In the genomic region with DNA sequence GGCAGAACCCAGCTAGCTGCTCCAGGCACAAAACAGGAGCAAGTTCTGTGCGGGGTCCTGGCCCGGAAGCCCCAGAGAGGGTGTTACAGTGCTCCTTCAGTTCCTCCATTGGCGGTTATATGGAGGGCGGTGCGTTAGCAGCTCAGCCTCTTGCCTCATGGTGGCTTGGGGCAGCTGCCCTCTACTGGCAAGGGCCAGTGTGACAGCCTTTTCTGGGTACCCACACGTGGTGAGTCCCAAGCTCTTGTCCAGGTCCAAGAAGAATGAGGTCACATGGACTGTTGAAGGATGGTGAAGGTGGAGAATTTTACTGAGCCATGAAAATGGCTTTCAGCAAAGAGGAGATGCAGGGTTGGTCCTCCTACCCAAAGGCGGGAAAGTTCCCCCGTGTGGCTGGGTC, we compare ENCODE assay signal across 10 cellular contexts.
DNase-seq lines count a peak whose midpoint lies in the region; ATAC-seq and TF ChIP-seq lines count a peak whose summit lies in the region.
"Had no signal": no experiment of that assay in that cellular context is flagged by ENCODE, and none has a peak within 500 bp of the region (broad histone marks: within the 10 kb centered on the region; RNA-seq: fewer than 3 reads in every experiment).

No MANE protein-coding gene starts in this region.

- H3K4me3 Mint-ChIP-seq in glutamatergic neuron (ENCODE audit: unreplicated experiment), result no peak overlapping the region

- peak; percentile 23 for TF ChIP-seq CTCF in cardiac muscle cell (IDR thresholded peaks at IDR 0.05; ENCODE audit: low read depth, low read length)
- TF ChIP-seq CTCF in Panc1 (IDR thresholded peaks at IDR 0.05), result peak; percentile 69
- TF ChIP-seq CTCF in glutamatergic neuron (IDR thresholded peaks at IDR 0.05; ENCODE audit: partially characterized antibody, unreplicated experiment), result peak; percentile 46
- TF ChIP-seq CTCF in upper lobe of right lung (IDR thresholded peaks at IDR 0.05), result peak; percentile 30

- H3K36me3 ChIP-seq in cardiac muscle cell (no peaks in the 10 kb centered on the region), Panc1 (ENCODE audit: control insufficient read depth, insufficient read depth, low read length) (no peaks in the 10 kb centered on the region), upper lobe of right lung (no peaks in the 10 kb centered on the region)

- H3K9me3 ChIP-seq in cardiac muscle cell (ENCODE audit: low read depth), result no peaks in the 10 kb centered on the region
- no peaks in the 10 kb centered on the region for H3K9me3 ChIP-seq in Panc1 (ENCODE audit: control insufficient read depth, insufficient read depth, low read depth, low read length)
- H3K9me3 ChIP-seq in upper lobe of right lung, result no peaks in the 10 kb centered on the region

- H3K4me1 ChIP-seq in cardiac muscle cell (ENCODE audit: low read depth) (no peaks in the 10 kb centered on the region), Panc1 (ENCODE audit: control insufficient read depth, insufficient read depth, low read length) (peaks cover 4% of the 10 kb centered on the region; the same call in 1 of the 2 replicates), upper lobe of right lung (no peaks in the 10 kb centered on the region)

- BruUV-seq in Panc1 (replicated peaks; lab: Mats Ljungman, UMichigan), result no TSS peak

- no peaks in the 10 kb centered on the region for H3K36me3 Mint-ChIP-seq in glutamatergic neuron (ENCODE audit: unreplicated experiment)

- POLR2A ChIA-PET in Panc1 (lab: Charles Lee), result no interaction called here

- H3K4me3 ChIP-seq in cardiac muscle cell, result no peak overlapping the region
- H3K4me3 ChIP-seq in Panc1 (ENCODE audit: low read depth in 2 of 2, low read length in 2 of 2), result no peak overlapping the region
- no peak overlapping the region for H3K4me3 ChIP-seq in upper lobe of right lung

- no peak overlapping the region for H3K27ac ChIP-seq in cardiac muscle cell
- no peak overlapping the region for H3K27ac ChIP-seq in Panc1 (ENCODE audit: low read length)
- no peak overlapping the region for H3K27ac ChIP-seq in upper lobe of right lung

- in situ Hi-C loops in Panc1 (cut with HindIII; ENCODE audit: low pct_unique_long_range_greater_than_20kb, low sequenced_read_pairs), result no loop called here

- intact Hi-C loops in Right ventricle myocardium superior (cut with DNase I), result no loop called here
- intact Hi-C loops in Panc1 (cut with micrococcal nuclease; ENCODE audit: unreplicated experiment), result no loop called here
- intact Hi-C loops in upper lobe of right lung (cut with DNase I), result no loop called here

- peaks cover 36% of the 10 kb centered on the region for H3K27me3 ChIP-seq in cardiac muscle cell
- no peaks in the 10 kb centered on the region; the same call in none of the 2 replicates for H3K27me3 ChIP-seq in Panc1 (ENCODE audit: control insufficient read depth, insufficient read depth, low read length)
- H3K27me3 ChIP-seq in upper lobe of right lung, result peaks cover 16% of the 10 kb centered on the region

- no peak for DNase-seq in cardiac muscle cell (ENCODE audit: low read depth in 1 of 2, low spot score in 1 of 2)
- DNase-seq in Right ventricle myocardium superior, result no peak
- no peak for DNase-seq in Panc1 (ENCODE audit: low read depth, low spot score)
- DNase-seq in glutamatergic neuron, result no peak
- DNase-seq in upper lobe of right lung, result no peak
- DNase-seq: Kasumi-1 had no signal

- CTCF ChIA-PET in Panc1 (lab: Charles Lee), result no interaction called here

- H3K27ac Mint-ChIP-seq in glutamatergic neuron (ENCODE audit: unreplicated experiment), result no peak overlapping the region

- ATAC-seq in Right ventricle myocardium superior (ENCODE audit: poor library complexity), result no peak
- ATAC-seq in Panc1, result 0 out of 2 replicates have a peak, but pooled peaks have one; percentile 25
- ATAC-seq in upper lobe of right lung, result peak; percentile 61
- no peak for ATAC-seq in GM18502 (IDR thresholded peaks at IDR 0.05; ENCODE audit: poor library complexity, unreplicated experiment)
- ATAC-seq in HG03457 (IDR thresholded peaks at IDR 0.05; ENCODE audit: unreplicated experiment), result no peak
- ATAC-seq in GM21390 (IDR thresholded peaks at IDR 0.05; ENCODE audit: unreplicated experiment), result no peak

- H3K27me3 Mint-ChIP-seq in glutamatergic neuron (ENCODE audit: unreplicated experiment), result peaks cover 6% of the 10 kb centered on the region

- H3K4me1 Mint-ChIP-seq in glutamatergic neuron (ENCODE audit: low read depth, unreplicated experiment), result peaks cover 1% of the 10 kb centered on the region

- H3K9me3 Mint-ChIP-seq in glutamatergic neuron (ENCODE audit: unreplicated experiment), result peaks cover 3% of the 10 kb centered on the region
- H3K9me3 Mint-ChIP-seq: central memory CD8-positive, alpha-beta T cell had no signal

Comparison
In these comparisons a context has a peak if more than half of its experiments do, and no peak if none do; other contexts are left out.
1. ATAC-seq: peak in Panc1 (single experiment) and upper lobe of right lung (single experiment); none in Right ventricle myocardium superior (single experiment), GM18502 (single experiment), HG03457 (single experiment) and GM21390 (single experiment).
2. Peak in every context shown above with its lines, with median percentiles within 50 percentile points of each other: CTCF ChIP-seq.